11 cellular contexts compared by ENCODE assay signal in the genomic region with DNA sequence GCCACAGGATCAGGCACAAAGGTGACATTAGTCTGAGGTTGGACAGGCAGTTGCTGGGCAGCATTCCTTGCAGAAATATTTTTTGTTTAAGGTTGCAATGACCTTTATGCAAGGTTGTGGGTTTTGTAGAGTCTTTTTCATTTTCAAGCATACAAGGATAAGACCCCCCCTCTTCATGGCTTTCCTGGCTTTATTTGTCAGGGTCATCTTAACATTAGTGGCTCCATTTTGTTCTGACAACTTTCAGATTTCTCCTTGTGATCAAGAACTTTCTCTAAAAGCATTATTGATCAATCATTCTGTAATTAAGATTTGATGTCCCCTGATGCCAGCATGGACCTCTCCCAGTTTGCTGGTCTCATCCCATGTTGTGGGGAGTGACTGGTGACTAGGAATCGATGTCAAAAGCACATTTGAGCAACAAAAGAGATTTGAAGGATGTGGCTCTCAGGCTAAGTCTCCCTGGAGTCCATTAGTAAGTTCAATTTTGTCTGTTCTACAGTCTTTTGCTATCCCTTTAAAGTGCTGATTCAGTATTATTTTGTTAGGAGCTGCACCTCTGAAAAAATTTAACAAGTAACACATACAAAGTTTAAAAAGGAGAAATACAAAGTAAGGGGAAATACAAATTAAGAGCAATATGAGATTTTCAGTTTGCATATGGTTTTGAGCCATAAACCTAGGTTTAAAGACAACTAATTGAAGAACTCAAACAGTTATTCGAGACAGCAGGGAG. TPM values are rescaled to one million over a fixed set of nuclear protein-coding genes. Genes with fewer than 3 reads are reported as not detected.
DNase-seq lines count a peak whose midpoint lies in the region; ATAC-seq and TF ChIP-seq lines count a peak whose summit lies in the region.
"Had no signal": no experiment of that assay in that cellular context is flagged by ENCODE, and none has a peak within 500 bp of the region (broad histone marks: within the 10 kb centered on the region; RNA-seq: fewer than 3 reads in every experiment).

No MANE protein-coding gene starts in this region.

- peak overlapping the region; percentile 96 for H3K4me2 ChIP-seq in SU-DHL-6 (ENCODE audit: low read depth, low read length, poor library complexity, severe bottlenecking)

- H3K79me2 ChIP-seq in SU-DHL-6 (ENCODE audit: insufficient read depth, low read length) = peaks cover 65% of the 10 kb centered on the region

- 81% methylated on average over 2 of the region's 2 CpGs for WGBS in esophagus squamous epithelium, 2 donors
- 89 to 93% methylated on average over 2 of the region's 2 CpGs for WGBS in lower leg skin, 2 donors

- H3K27me3 ChIP-seq in SU-DHL-6 (ENCODE audit: low read length) (no peaks in the 10 kb centered on the region), esophagus squamous epithelium (no peaks in the 10 kb centered on the region)
- H3K27me3 ChIP-seq: tibial artery had no signal

- peak overlapping the region; percentile 76 for H3K9ac ChIP-seq in SU-DHL-6 (ENCODE audit: low read length)

- peaks cover 20% of the 10 kb centered on the region for H3K36me3 Mint-ChIP-seq in activated T-cell treated with anti-CD3 and anti-CD28 coated beads, Interleukin-2, amount 50 U/mL, for 4 hours (ENCODE audit: insufficient read depth)
- peaks cover 14% of the 10 kb centered on the region for H3K36me3 Mint-ChIP-seq in stimulated activated memory B cell treated with anti-CD40 and anti-IgM and Interleukin-4, amounts not matched to agents 10 μg/mL and 1 μg/mL and 100 μg/mL, for 72 hours

- no peaks in the 10 kb centered on the region for H3K9me3 ChIP-seq in SU-DHL-6 (ENCODE audit: insufficient read depth, low read length)
- no peaks in the 10 kb centered on the region for H3K9me3 ChIP-seq in esophagus squamous epithelium
- H3K9me3 ChIP-seq: prostate gland, tibial artery had no signal

- no peaks in the 10 kb centered on the region for H3K27me3 Mint-ChIP-seq in activated T-cell treated with anti-CD3 and anti-CD28 coated beads, Interleukin-2, amount 50 U/mL, for 4 hours (ENCODE audit: low read depth)
- no peaks in the 10 kb centered on the region for H3K27me3 Mint-ChIP-seq in stimulated activated memory B cell treated with anti-CD40 and anti-IgM and Interleukin-4, amounts not matched to agents 10 μg/mL and 1 μg/mL and 100 μg/mL, for 72 hours

- TF ChIP-seq POLR2A in esophagus squamous epithelium (IDR thresholded peaks at IDR 0.05) (no peak), lower leg skin (IDR thresholded peaks at IDR 0.05) (no peak)

- H3K9me3 Mint-ChIP-seq in activated T-cell treated with anti-CD3 and anti-CD28 coated beads, Interleukin-2, amount 50 U/mL, for 4 hours = no peaks in the 10 kb centered on the region
- H3K9me3 Mint-ChIP-seq in stimulated activated memory B cell treated with anti-CD40 and anti-IgM and Interleukin-4, amounts not matched to agents 10 μg/mL and 1 μg/mL and 100 μg/mL, for 72 hours = no peaks in the 10 kb centered on the region

- H3K36me3 ChIP-seq in SU-DHL-6 (ENCODE audit: low read length) (peaks cover 17% of the 10 kb centered on the region), esophagus squamous epithelium (peaks cover 0 to 29% (median 0%) of the 10 kb centered on the region in 3 donors)
- H3K36me3 ChIP-seq: prostate gland had no signal

- peaks cover 82% of the 10 kb centered on the region for H3K4me1 Mint-ChIP-seq in activated T-cell treated with anti-CD3 and anti-CD28 coated beads, Interleukin-2, amount 50 U/mL, for 4 hours (ENCODE audit: low read depth)
- H3K4me1 Mint-ChIP-seq in stimulated activated memory B cell treated with anti-CD40 and anti-IgM and Interleukin-4, amounts not matched to agents 10 μg/mL and 1 μg/mL and 100 μg/mL, for 72 hours = peaks cover 46% of the 10 kb centered on the region

- TF ChIP-seq CTCF in SU-DHL-6 (IDR thresholded peaks at IDR 0.05; ENCODE audit: insufficient read depth, low read length, poor library complexity, severe bottlenecking) (no peak), esophagus squamous epithelium (IDR thresholded peaks at IDR 0.05) (no peak), lower leg skin (IDR thresholded peaks at IDR 0.05) (no peak)

- H3K4me3 ChIP-seq in SU-DHL-6 (ENCODE audit: insufficient read depth, low read length, poor library complexity, severe bottlenecking) (peak overlapping the region; percentile 58), esophagus squamous epithelium (no peak overlapping the region), lower leg skin (ENCODE audit: low read depth, poor library complexity, severe bottlenecking) (no peak overlapping the region)

- intact Hi-C loops in esophagus squamous epithelium (cut with DNase I) = no loop called here
- intact Hi-C loops in lower leg skin (cut with DNase I; ENCODE audit: low total_unique reads) = no loop called here

- in situ Hi-C loops in KBM-7 (cut with MboI; ENCODE audit: low pct_unique_long_range_greater_than_20kb, low sequenced_read_pairs) = no loop called here

- no peak for ATAC-seq in activated T-cell treated with anti-CD3 and anti-CD28 coated beads, Interleukin-2, amount 50 U/mL, for 4 hours
- ATAC-seq in stimulated activated memory B cell treated with anti-CD40 and anti-IgM and Interleukin-4, amounts not matched to agents 10 μg/mL and 1 μg/mL and 100 μg/mL, for 72 hours = no peak
- no peak for ATAC-seq in HG03139 (IDR thresholded peaks at IDR 0.05; ENCODE audit: unreplicated experiment)

- no peaks in the 10 kb centered on the region for H3K9me2 ChIP-seq in SU-DHL-6 (replicated peaks; ENCODE audit: insufficient read depth, low read length)

- peak overlapping the region; percentile 91 for H3K4me3 Mint-ChIP-seq in activated T-cell treated with anti-CD3 and anti-CD28 coated beads, Interleukin-2, amount 50 U/mL, for 4 hours
- no peak overlapping the region for H3K4me3 Mint-ChIP-seq in stimulated activated memory B cell treated with anti-CD40 and anti-IgM and Interleukin-4, amounts not matched to agents 10 μg/mL and 1 μg/mL and 100 μg/mL, for 72 hours

- H3K27ac ChIP-seq in SU-DHL-6 (ENCODE audit: low read depth, low read length) = peak overlapping the region; percentile 92
- H3K27ac ChIP-seq in esophagus squamous epithelium = peak overlapping the region in 3 of 4 donors; percentile 63 to 81 (median 69)
- H3K27ac ChIP-seq: prostate gland, tibial artery had no signal

- DNase-seq in activated T-cell treated with anti-CD3 and anti-CD28 coated beads, Interleukin-2, amount 50 U/mL, for 4 hours = no peak
- no peak for DNase-seq in activated T-cell treated with anti-CD3 and anti-CD28 coated beads for 4 hours
- DNase-seq in esophagus squamous epithelium (lab: John Stamatoyannopoulos, UW) = no peak
- no peak for DNase-seq in lower leg skin (ENCODE audit: low spot score in 2 of 2)
- DNase-seq in KBM-7 = no peak
- DNase-seq: effector CD8-positive, alpha-beta T cell had no signal

- no peak overlapping the region for H2AFZ ChIP-seq in SU-DHL-6 (ENCODE audit: low read depth, low read length, severe bottlenecking)

- H3K4me1 ChIP-seq in esophagus squamous epithelium = peaks cover 6 to 48% (median 25%) of the 10 kb centered on the region in 3 donors

- no peaks in the 10 kb centered on the region for H4K20me1 ChIP-seq in SU-DHL-6 (ENCODE audit: low read depth, low read length)

- H3F3A ChIP-seq in SU-DHL-6 (ENCODE audit: insufficient read depth) = peaks cover 43% of the 10 kb centered on the region

- peak overlapping the region; percentile 98 for H3K27ac Mint-ChIP-seq in stimulated activated memory B cell treated with anti-CD40 and anti-IgM and Interleukin-4, amounts not matched to agents 10 μg/mL and 1 μg/mL and 100 μg/mL, for 72 hours

RNA-seq across cellular contexts. Expression of a gene that starts 5.3 kb away (rescaled TPM):
- 10 to 100 TPM; 47.6 to 55.1 (median 51.3) TPM for total RNA-seq in activated T-cell treated with anti-CD3 and anti-CD28 coated beads, Interleukin-2, amount 50 U/mL, for 4 hours
- total RNA-seq in esophagus squamous epithelium (10 to 100 TPM in 3 of 4 donors, 1 to 10 TPM in 1; 9.7 to 21.9 (median 11.3) TPM), lower leg skin (10 to 100 TPM in 3 of 4 donors, 1 to 10 TPM in 1; 9.3 to 14.1 (median 11.1) TPM)

RNA-seq across cellular contexts. Expression of a gene that starts 19.4 kb away (rescaled TPM):
- under 1 TPM in 2 of 3 donors, not detected in 1; 0.10 to 0.18 TPM for total RNA-seq in activated T-cell treated with anti-CD3 and anti-CD28 coated beads, Interleukin-2, amount 50 U/mL, for 4 hours
- not detected for total RNA-seq in esophagus squamous epithelium
- under 1 TPM in 3 of 4 donors, not detected in 1; 0.15 to 0.81 (median 0.62) TPM for total RNA-seq in lower leg skin
